3 cellular contexts compared by ENCODE assay signal in genomic region chr1:223155153-223155552, GRCh38.
TF ChIP-seq lines count a peak whose summit lies in the region.

No MANE protein-coding gene starts in this region.

TF ChIP-seq in SK-N-SH, 30 proteins besides CTCF, POLR2A, EP300 and RAD21:
- TF ChIP-seq RCOR1 (IDR thresholded peaks at IDR 0.05; ENCODE audit: low read length) (no peak), MXI1 (IDR thresholded peaks at IDR 0.05; ENCODE audit: low read depth, low read length) (0 out of 2 replicates have a peak, but pooled peaks have one; percentile 24), POLR2AphosphoS5 (IDR thresholded peaks at IDR 0.05; ENCODE audit: low read depth, low read length) (no peak), GATA2 (CRISPR knock-in tag; IDR thresholded peaks at IDR 0.05) (peak; percentile 34; the same call in 1 of the 2 replicates), IRF3 (IDR thresholded peaks at IDR 0.05; ENCODE audit: low read depth, low read length) (no peak), EZH2phosphoT487 (IDR thresholded peaks at IDR 0.05; ENCODE audit: borderline replicate concordance, low read depth) (no peak), FOSL2 (IDR thresholded peaks at IDR 0.05; ENCODE audit: borderline replicate concordance, low read depth) (no peak)

TF ChIP-seq in SK-N-SH treated with all-trans-retinoic acid at 6 μM for 48 hours, 23 proteins besides CTCF, POLR2A, EP300 and RAD21:
- TF ChIP-seq ZC3H10 (CRISPR knock-in tag; IDR thresholded peaks at IDR 0.05), result no peak
- no peak for TF ChIP-seq ZFP3 (CRISPR knock-in tag; IDR thresholded peaks at IDR 0.05)
- TF ChIP-seq OSR1 (CRISPR knock-in tag; IDR thresholded peaks at IDR 0.05), result no peak
- TF ChIP-seq ZNF8 (CRISPR knock-in tag; IDR thresholded peaks at IDR 0.05), result no peak
- TF ChIP-seq GLIS3 (CRISPR knock-in tag; IDR thresholded peaks at IDR 0.05), result no peak
- TF ChIP-seq TSHZ2 (CRISPR knock-in tag; IDR thresholded peaks at IDR 0.05), result no peak
- TF ChIP-seq TCF4 (CRISPR knock-in tag; IDR thresholded peaks at IDR 0.05; ENCODE audit: borderline replicate concordance), result no peak
- no peak for TF ChIP-seq CREB5 (CRISPR knock-in tag; IDR thresholded peaks at IDR 0.05; ENCODE audit: low read depth)
- no peak for TF ChIP-seq POU6F1 (CRISPR knock-in tag; IDR thresholded peaks at IDR 0.05; ENCODE audit: borderline replicate concordance, low read depth)
- no peak for TF ChIP-seq SNAI2 (CRISPR knock-in tag; IDR thresholded peaks at IDR 0.05)

TF ChIP-seq in K562, 482 proteins besides CTCF, POLR2A, EP300 and RAD21 (continues in another document):
- TF ChIP-seq FOXK1 (CRISPR knock-in tag; IDR thresholded peaks at IDR 0.05; ENCODE audit: borderline replicate concordance) (no peak), ZNF395 (CRISPR knock-in tag; IDR thresholded peaks at IDR 0.05) (no peak), MAFG (tag; conservative IDR thresholded peaks at IDR 0.05) (peak; percentile 80), U2AF1 (optimal IDR thresholded peaks at IDR 0.05; ENCODE audit: low read depth, low read length) (no peak), NONO (IDR thresholded peaks at IDR 0.05; ENCODE audit: low read depth in 2 of 2, low read length in 1 of 2) (no peak), ZNF639 (CRISPR knock-in tag; conservative IDR thresholded peaks at IDR 0.05 in 1 of 2, IDR thresholded peaks at IDR 0.05 in 1 of 2) (no peak), ZBTB43 (CRISPR knock-in tag; IDR thresholded peaks at IDR 0.05) (no peak), ZNF140 (CRISPR knock-in tag; IDR thresholded peaks at IDR 0.05) (no peak), HNRNPUL1 (IDR thresholded peaks at IDR 0.05; ENCODE audit: low read length) (no peak), HEY1 (CRISPR knock-in tag; IDR thresholded peaks at IDR 0.05; ENCODE audit: borderline replicate concordance) (no peak), PTBP1 (IDR thresholded peaks at IDR 0.05; ENCODE audit: low read depth, low read length) (no peak), ZNF354B (CRISPR knock-in tag; IDR thresholded peaks at IDR 0.05) (no peak), HDAC2 (IDR thresholded peaks at IDR 0.05) (0 out of 2 replicates have a peak, but pooled peaks have one; percentile 19), ZNF449 (CRISPR knock-in tag; IDR thresholded peaks at IDR 0.05) (no peak), DPF2 (IDR thresholded peaks at IDR 0.05) (no peak), RCOR1 (IDR thresholded peaks at IDR 0.05; ENCODE audit: borderline replicate concordance in 1 of 2, low read depth in 2 of 2, low read length in 2 of 2) (peak in 1 of 2 experiments; percentile 42; a peak in 1 of 4 replicates), TFE3 (CRISPR knock-in tag; IDR thresholded peaks at IDR 0.05) (no peak), RERE (CRISPR knock-in tag; IDR thresholded peaks at IDR 0.05; ENCODE audit: borderline replicate concordance) (no peak), MAFF (IDR thresholded peaks at IDR 0.05; ENCODE audit: low read length) (peak; percentile 44; the same call in 1 of the 2 replicates), HMGXB4 (CRISPR knock-in tag; IDR thresholded peaks at IDR 0.05) (no peak), ZNF239 (CRISPR knock-in tag; IDR thresholded peaks at IDR 0.05) (peak; percentile 76), L3MBTL2 (IDR thresholded peaks at IDR 0.05) (no peak), ATF6 (CRISPR knock-in tag; IDR thresholded peaks at IDR 0.05) (no peak), ZBTB1 (CRISPR knock-in tag; IDR thresholded peaks at IDR 0.05; ENCODE audit: borderline replicate concordance, low read depth) (no peak), ZNF316 (IDR thresholded peaks at IDR 0.05) (peak; percentile 72), SP1 (CRISPR knock-in tag; IDR thresholded peaks at IDR 0.05) (no peak), KDM1A (IDR thresholded peaks at IDR 0.05) (peak; percentile 42 to 44; a peak in 2 of 4 replicates), PCBP2 (IDR thresholded peaks at IDR 0.05; ENCODE audit: low read depth, low read length, poor library complexity, severe bottlenecking) (no peak), ILK (tag; IDR thresholded peaks at IDR 0.05; ENCODE audit: borderline replicate concordance, low read depth) (no peak), ZKSCAN1 (IDR thresholded peaks at IDR 0.05; ENCODE audit: low read depth, low read length) (no peak), RBM14 (IDR thresholded peaks at IDR 0.05; ENCODE audit: borderline replicate concordance, insufficient read depth, low read depth, low read length) (no peak), PHTF2 (CRISPR knock-in tag; IDR thresholded peaks at IDR 0.05) (no peak), ZKSCAN3 (CRISPR knock-in tag; IDR thresholded peaks at IDR 0.05) (no peak), MAFK (IDR thresholded peaks at IDR 0.05; ENCODE audit: low read length) (peak; percentile 23; the same call in 1 of the 2 replicates), E4F1 (CRISPR knock-in tag; IDR thresholded peaks at IDR 0.05; ENCODE audit: borderline replicate concordance) (no peak), SIRT6 (IDR thresholded peaks at IDR 0.05; ENCODE audit: low read depth, low read length) (no peak)
